In genomic region chr20:56860413-56860812, GRCh38 we compare ENCODE assay signal across 23 cellular contexts.
DNase-seq lines count a peak whose midpoint lies in the region; FAIRE-seq and TF ChIP-seq lines count a peak whose summit lies in the region.
"Had no signal": no experiment of that assay in that cellular context is flagged by ENCODE, and none has a peak within 500 bp of the region (broad histone marks: within the 10 kb centered on the region; RNA-seq: fewer than 3 reads in every experiment).

No MANE protein-coding gene starts in this region.

- WGBS in mammary epithelial cell (ENCODE audit: low coverage, missing lambda C conversion rate): 38% methylated on average over 5 of the region's 5 CpGs
- WGBS in H1 (ENCODE audit: extremely low coverage in 1 of 2, insufficient coverage in 1 of 2, insufficient read length in 1 of 2, insufficient replicate concordance in 2 of 2, low coverage in 1 of 2, low lambda C conversion rate in 2 of 2, missing lambda C conversion rate in 1 of 2), 2 experiments: 78% methylated on average over 5 of the region's 5 CpGs; no CpG with 5 or more reads in 1 of the 2 experiments
- WGBS in SK-N-SH (ENCODE audit: low lambda C conversion rate): 10% methylated on average over 5 of the region's 5 CpGs

- H2BK15ac ChIP-seq in H1 (ENCODE audit: low read length): 0 out of 2 replicates have a peak overlapping the region, but pooled peaks have one; percentile 22

- no peak overlapping the region for H3K27ac Mint-ChIP-seq in MCF 10A (ENCODE audit: low read depth, unreplicated experiment)
- H3K27ac Mint-ChIP-seq: activated naive CD8-positive, alpha-beta T cell; activated T-cell treated with anti-CD3 and anti-CD28 coated beads, Interleukin-2, amount 50 U/mL, for 24 hours; CD8-positive, alpha-beta memory T cell; natural killer cell treated with Interleukin-12 subunit alpha and Interleukin-12 subunit beta and Interleukin-15 and Interleukin-18, amount 100 ng/mL, for 72 hours had no signal

- no peak overlapping the region for H2AK5ac ChIP-seq in H1 (ENCODE audit: low read depth, low read length)

- H2AFZ ChIP-seq in mammary epithelial cell (ENCODE audit: low read depth, low read length): no peak overlapping the region
- H2AFZ ChIP-seq in H1 (ENCODE audit: low read length): 0 out of 2 replicates have a peak overlapping the region, but pooled peaks have one; percentile 18
- no peak overlapping the region for H2AFZ ChIP-seq in SK-N-SH (ENCODE audit: low read depth)

- H3K4me1 Mint-ChIP-seq in MCF 10A (ENCODE audit: insufficient read depth, unreplicated experiment): peaks cover 12% of the 10 kb centered on the region
- H3K4me1 Mint-ChIP-seq: CD8-positive, alpha-beta memory T cell had no signal

- H3K4me1 ChIP-seq in mammary epithelial cell (ENCODE audit: insufficient read depth, low read length) (no peaks in the 10 kb centered on the region), H1 (replicated peaks in 1 of 4; ENCODE audit: control insufficient read depth in 3 of 4, insufficient read depth in 4 of 4, low read length in 3 of 4) (peaks cover 0 to 23% (median 17%) of the 10 kb centered on the region in 4 experiments; a peak in 5 of 7 replicates), muscle layer of colon (ENCODE audit: insufficient read depth, low read length) (peaks cover 32% of the 10 kb centered on the region), SK-N-SH (ENCODE audit: control insufficient read depth in 1 of 2, insufficient read depth in 2 of 2, low read depth in 1 of 2, low read length in 1 of 2) (no peaks in the 10 kb centered on the region)
- H3K4me1 ChIP-seq: foreskin keratinocyte, testis had no signal

- no peaks in the 10 kb centered on the region for H3K79me1 ChIP-seq in H1 (ENCODE audit: low read depth, low read length)

- peaks cover 50% of the 10 kb centered on the region for H3K27me3 Mint-ChIP-seq in MCF 10A (ENCODE audit: insufficient read depth, unreplicated experiment)

- H3K27me3 ChIP-seq in mammary epithelial cell (ENCODE audit: insufficient read depth, low read length) (no peaks in the 10 kb centered on the region), H1 (replicated peaks in 1 of 4; ENCODE audit: control insufficient read depth in 3 of 4, extremely low read depth in 1 of 4, insufficient read depth in 3 of 4, low read length in 3 of 4) (peaks cover 0 to 12% (median 0%) of the 10 kb centered on the region in 4 experiments; a peak in 4 of 7 replicates), muscle layer of colon (ENCODE audit: control insufficient read depth in 1 of 2, insufficient read depth in 2 of 2, low read length in 2 of 2) (no peaks in the 10 kb centered on the region), SK-N-SH (ENCODE audit: insufficient read depth) (peaks cover 31% of the 10 kb centered on the region)
- H3K27me3 ChIP-seq: brain microvascular endothelial cell, testis had no signal

- intact Hi-C loops in MCF 10A (cut with micrococcal nuclease): no loop called here
- intact Hi-C loops in mammary epithelial cell (cut with micrococcal nuclease): no loop called here

- no peak overlapping the region for H3K4me2 ChIP-seq in mammary epithelial cell (ENCODE audit: insufficient read depth, low read depth, low read length)
- H3K4me2 ChIP-seq in H1 (ENCODE audit: insufficient read depth in 1 of 2, low read depth in 2 of 2, low read length in 2 of 2): peak overlapping the region; percentile 49 to 67; a peak in 3 of 4 replicates
- no peak overlapping the region for H3K4me2 ChIP-seq in SK-N-SH

- POLR2A ChIA-PET in MCF 10A (lab: Yijun Ruan, JAX): interaction anchor here (0.6 to 1.0 kb wide), 2 partner anchors 15 to 33 kb away, joined by 3 to 5 read pairs; no protein-coding TSS in a partner anchor
- POLR2A ChIA-PET in H1 (lab: Charles Lee; ENCODE audit: partially characterized antibody): no interaction called here
- POLR2A ChIA-PET in SK-N-SH (lab: Yijun Ruan, JAX): no interaction called here

- no peak overlapping the region for H3K14ac ChIP-seq in H1 (ENCODE audit: insufficient read length)

- FAIRE-seq in H1 (lab: Jason Lieb, UNC): no peak
- FAIRE-seq: A204.1 had no signal

- H2BK12ac ChIP-seq in H1 (ENCODE audit: low read depth, low read length): no peak overlapping the region; the same call in 1 of the 2 replicates

- H3K56ac ChIP-seq in H1 (replicated peaks; ENCODE audit: insufficient read length, low read depth, low read length): no peak overlapping the region

- dilution Hi-C loops in mammary epithelial cell (cut with HindIII; ENCODE audit: low sequenced_read_pairs): no loop called here

- no peak overlapping the region for H2BK120ac ChIP-seq in H1 (replicated peaks; ENCODE audit: low read depth, low read length)

- DNase-seq in MCF 10A (ENCODE audit: unreplicated experiment): peak; percentile 37
- DNase-seq in mammary epithelial cell: no peak
- no peak for DNase-seq in H1 (ENCODE audit: low read depth in 1 of 2, low spot score in 2 of 2)
- no peak for DNase-seq in NCI-H510A (lab: John Stamatoyannopoulos, UW)
- DNase-seq in SK-N-SH: no peak
- no peak for DNase-seq in NCI-H187 (lab: John Stamatoyannopoulos, UW)
- no peak for DNase-seq in superior temporal gyrus (ENCODE audit: extremely low spot score)
- DNase-seq: activated CD4-positive, alpha-beta T cell treated with anti-CD3 and anti-CD28 coated beads, Interleukin-2, amount 50 U/mL, for 4 hours; activated T-cell treated with anti-CD3 and anti-CD28 coated beads, Interleukin-2, amount 50 U/mL, for 24 hours; brain microvascular endothelial cell; CD8-positive, alpha-beta memory T cell; dorsolateral prefrontal cortex; foreskin keratinocyte; KBM-7; NCI-H1436; NCI-H226; testis had no signal

- no peaks in the 10 kb centered on the region for H3K9me2 ChIP-seq in SK-N-SH

- H3K9me3 Mint-ChIP-seq in MCF 10A (ENCODE audit: unreplicated experiment): no peaks in the 10 kb centered on the region
- H3K9me3 Mint-ChIP-seq: activated T-cell treated with anti-CD3 and anti-CD28 coated beads, Interleukin-2, amount 50 U/mL, for 24 hours; natural killer cell treated with Interleukin-12 subunit alpha and Interleukin-12 subunit beta and Interleukin-15 and Interleukin-18, amount 100 ng/mL, for 72 hours had no signal

- TF ChIP-seq CTCF in MCF 10A (IDR thresholded peaks at IDR 0.05; ENCODE audit: unreplicated experiment) (no peak), mammary epithelial cell (conservative IDR thresholded peaks at IDR 0.05 in 1 of 2, IDR thresholded peaks at IDR 0.05 in 1 of 2; ENCODE audit: extremely low read depth in 1 of 2, insufficient read depth in 1 of 2, low read depth in 1 of 2, low read length in 2 of 2) (no peak), H1 (IDR thresholded peaks at IDR 0.05; ENCODE audit: control extremely low read depth in 1 of 3, insufficient read depth in 1 of 3, low read depth in 1 of 3, low read length in 3 of 3) (no peak), SK-N-SH (IDR thresholded peaks at IDR 0.05) (no peak)

- H3K36me3 ChIP-seq in mammary epithelial cell (ENCODE audit: insufficient read depth, low read length) (no peaks in the 10 kb centered on the region), H1 (ENCODE audit: control insufficient read depth in 2 of 4, insufficient read depth in 4 of 4, low read length in 3 of 4) (no peaks in the 10 kb centered on the region), muscle layer of colon (ENCODE audit: insufficient read depth, low read length) (no peaks in the 10 kb centered on the region), SK-N-SH (replicated peaks in 1 of 2; ENCODE audit: control insufficient read depth in 1 of 2, insufficient read depth in 2 of 2, low read length in 1 of 2) (no peaks in the 10 kb centered on the region)
- H3K36me3 ChIP-seq: brain microvascular endothelial cell had no signal

- H3K4me3 ChIP-seq in mammary epithelial cell (replicated peaks in 1 of 3; ENCODE audit: insufficient read depth in 1 of 3, low read depth in 2 of 3, low read length in 3 of 3): no peak overlapping the region
- H3K4me3 ChIP-seq in H1 (ENCODE audit: extremely low read depth in 1 of 4, insufficient read depth in 2 of 4, low read depth in 3 of 4, low read length in 4 of 4): peak overlapping the region in 1 of 4 experiments; percentile 46; a peak in 2 of 8 replicates
- H3K4me3 ChIP-seq in muscle layer of colon (ENCODE audit: low read depth in 1 of 2, low read length in 2 of 2): no peak overlapping the region
- no peak overlapping the region for H3K4me3 ChIP-seq in SK-N-SH (ENCODE audit: low read depth in 2 of 2, low read length in 1 of 2)
- H3K4me3 ChIP-seq: dorsolateral prefrontal cortex, lung, SK-N-MC, testis had no signal

- peak overlapping the region; percentile 35 for H3K4ac ChIP-seq in H1 (replicated peaks; ENCODE audit: insufficient read length, low read depth, low read length)

- no peak overlapping the region for H2BK5ac ChIP-seq in H1 (ENCODE audit: low read depth, low read length)

- peak overlapping the region; percentile 51 for H4K91ac ChIP-seq in H1 (replicated peaks; ENCODE audit: insufficient read length, low read length)

- CTCF ChIA-PET in MCF 10A (lab: Yijun Ruan, JAX) (interaction anchor here (0.5 to 2.2 kb wide), 4 partner anchors 9 to 114 kb away, joined by 3 to 8 read pairs (median 4); no protein-coding TSS in a partner anchor), mammary epithelial cell (lab: Charles Lee; ENCODE audit: low non-redundant PET) (interaction anchor here (0.7 kb wide), 1 partner anchor 1581 kb away, joined by 3 read pairs; no protein-coding TSS in a partner anchor), H1 (lab: Charles Lee; ENCODE audit: partially characterized antibody) (interaction anchor here (1.0 to 3.4 kb wide), 7 partner anchors 10 to 135 kb away, joined by 3 to 25 read pairs (median 4); no protein-coding TSS in a partner anchor), SK-N-SH (lab: Yijun Ruan, JAX) (no interaction called here)

- no peak overlapping the region for H4K5ac ChIP-seq in H1 (ENCODE audit: insufficient read length, low read depth, low read length)

- no peak overlapping the region for H3K23ac ChIP-seq in H1 (ENCODE audit: insufficient read length)

- H2BK20ac ChIP-seq in H1 (ENCODE audit: low read length): no peak overlapping the region

- H3K9me3 ChIP-seq in mammary epithelial cell (replicated peaks; ENCODE audit: insufficient read depth, low read length) (no peaks in the 10 kb centered on the region), H1 (ENCODE audit: insufficient read depth in 2 of 2, low read depth in 1 of 2, low read length in 1 of 2) (no peaks in the 10 kb centered on the region), muscle layer of colon (ENCODE audit: low read length) (no peaks in the 10 kb centered on the region), SK-N-SH (no peaks in the 10 kb centered on the region)
- H3K9me3 ChIP-seq: testis had no signal

- in situ Hi-C loops in mammary epithelial cell (cut with MboI; ENCODE audit: low sequenced_read_pairs in 2 of 2): no loop called here

- H3K18ac ChIP-seq in H1 (ENCODE audit: extremely low read depth, low read length): peak overlapping the region; percentile 36; the same call in 1 of the 2 replicates

- TF ChIP-seq EP300 in H1 (IDR thresholded peaks at IDR 0.05; ENCODE audit: borderline replicate concordance in 1 of 2, low read depth in 2 of 2, low read length in 2 of 2) (no peak), SK-N-SH (IDR thresholded peaks at IDR 0.05; ENCODE audit: borderline replicate concordance in 1 of 2, low read depth in 1 of 2, low read length in 1 of 2) (no peak)

- no peaks in the 10 kb centered on the region; the same call in 1 of the 2 replicates for H3K23me2 ChIP-seq in H1 (ENCODE audit: low read depth, low read length)

- no peaks in the 10 kb centered on the region for H3F3A ChIP-seq in SK-N-SH (replicated peaks; ENCODE audit: insufficient read depth)

- H4K20me1 ChIP-seq in mammary epithelial cell (ENCODE audit: insufficient read depth, low read length) (no peaks in the 10 kb centered on the region), H1 (replicated peaks in 1 of 2; ENCODE audit: control insufficient read depth in 1 of 2, insufficient read depth in 2 of 2, low read length in 2 of 2) (no peaks in the 10 kb centered on the region), SK-N-SH (ENCODE audit: insufficient read depth) (no peaks in the 10 kb centered on the region)

- H3K27ac ChIP-seq in mammary epithelial cell (ENCODE audit: insufficient read depth, low read depth, low read length) (no peak overlapping the region), H1 (ENCODE audit: low read depth, low read length) (no peak overlapping the region), muscle layer of colon (ENCODE audit: low read depth, low read length) (peak overlapping the region; percentile 50), SK-N-SH (ENCODE audit: low read depth in 2 of 2, low read length in 1 of 2) (no peak overlapping the region)
- H3K27ac ChIP-seq: brain microvascular endothelial cell, dorsolateral prefrontal cortex, foreskin keratinocyte, SK-N-MC, testis had no signal

- no TSS peak for BruUV-seq in MCF 10A (replicated peaks; lab: Mats Ljungman, UMichigan)
- no TSS peak for BruUV-seq in mammary epithelial cell (replicated peaks; lab: Mats Ljungman, UMichigan)

- H3K9ac ChIP-seq in mammary epithelial cell (ENCODE audit: insufficient read depth, low read length): no peak overlapping the region
- no peak overlapping the region for H3K9ac ChIP-seq in H1 (replicated peaks in 1 of 4; ENCODE audit: extremely low read depth in 1 of 4, low read depth in 3 of 4, low read length in 3 of 4)
- no peak overlapping the region for H3K9ac ChIP-seq in muscle layer of colon (ENCODE audit: low read length)
- no peak overlapping the region for H3K9ac ChIP-seq in SK-N-SH

- TF ChIP-seq POLR2A in H1 (IDR thresholded peaks at IDR 0.05; ENCODE audit: control extremely low read depth in 1 of 2, low read depth in 2 of 2, low read length in 2 of 2): no peak

- no peak overlapping the region for H4K8ac ChIP-seq in H1 (ENCODE audit: extremely low read depth, insufficient read depth, low read length)

- no peaks in the 10 kb centered on the region for H3K79me2 ChIP-seq in mammary epithelial cell (ENCODE audit: insufficient read depth, low read length)
- no peaks in the 10 kb centered on the region for H3K79me2 ChIP-seq in H1 (ENCODE audit: control insufficient read depth in 1 of 2, insufficient read depth in 2 of 2, low read length in 2 of 2)
- H3K79me2 ChIP-seq in SK-N-SH (ENCODE audit: insufficient read depth): no peaks in the 10 kb centered on the region

- no peak overlapping the region for H3K4me3 Mint-ChIP-seq in MCF 10A (ENCODE audit: unreplicated experiment)
- H3K4me3 Mint-ChIP-seq: activated naive CD8-positive, alpha-beta T cell; activated T-cell treated with anti-CD3 and anti-CD28 coated beads, Interleukin-2, amount 50 U/mL, for 24 hours; CD8-positive, alpha-beta memory T cell; natural killer cell treated with Interleukin-12 subunit alpha and Interleukin-12 subunit beta and Interleukin-15 and Interleukin-18, amount 100 ng/mL, for 72 hours had no signal

- TF ChIP-seq RAD21 in H1 (IDR thresholded peaks at IDR 0.05 in 1 of 2, conservative IDR thresholded peaks at IDR 0.05 in 1 of 2; ENCODE audit: low read depth in 2 of 2, low read length in 2 of 2) (no peak), SK-N-SH (IDR thresholded peaks at IDR 0.05; ENCODE audit: low read length) (no peak)

- peaks cover 5% of the 10 kb centered on the region for H3K36me3 Mint-ChIP-seq in MCF 10A (ENCODE audit: insufficient read depth, unreplicated experiment)
- H3K36me3 Mint-ChIP-seq: activated naive CD8-positive, alpha-beta T cell; CD8-positive, alpha-beta memory T cell; natural killer cell treated with Interleukin-12 subunit alpha and Interleukin-12 subunit beta and Interleukin-15 and Interleukin-18, amount 100 ng/mL, for 72 hours had no signal

Comparison
In these comparisons a context has a peak if more than half of its experiments do, and no peak if none do; other contexts are left out.
1. H3K4me2 ChIP-seq: peak in H1 (2 of 2); none in mammary epithelial cell (single experiment) and SK-N-SH (single experiment).